Comparison of ENCODE assay signal across 20 cellular contexts in genomic region chr22:29330291-29330690, GRCh38. TPM values are rescaled to one million over a fixed set of nuclear protein-coding genes. Genes with fewer than 3 reads are reported as not detected.
DNase-seq lines count a peak whose midpoint lies in the region; ATAC-seq and TF ChIP-seq lines count a peak whose summit lies in the region.
"Had no signal": no experiment of that assay in that cellular context is flagged by ENCODE, and none has a peak within 500 bp of the region (broad histone marks: within the 10 kb centered on the region; RNA-seq: fewer than 3 reads in every experiment).

No MANE protein-coding gene starts in this region.

- in situ Hi-C loops in mammary epithelial cell (cut with MboI; ENCODE audit: low sequenced_read_pairs in 2 of 2): no loop called here

- H3K4ac ChIP-seq in mesenchymal stem cell (ENCODE audit: low read depth in 1 of 2, low read length in 2 of 2): peak overlapping the region in 1 of 2 experiments; percentile 70

- peak overlapping the region; percentile 57 for H4K8ac ChIP-seq in mesenchymal stem cell (ENCODE audit: low read length)

- H3K9me3 ChIP-seq in adrenal gland (replicated peaks in 1 of 3) (no peaks in the 10 kb centered on the region), mesenchymal stem cell (ENCODE audit: control insufficient read depth, low read length) (no peaks in the 10 kb centered on the region), psoas muscle (no peaks in the 10 kb centered on the region), mammary epithelial cell (replicated peaks; ENCODE audit: insufficient read depth, low read length) (no peaks in the 10 kb centered on the region), OCI-LY7 (ENCODE audit: low read length) (no peaks in the 10 kb centered on the region)
- H3K9me3 ChIP-seq: BE2C had no signal

- H3K36me3 ChIP-seq in adrenal gland (replicated peaks in 1 of 2) (peaks cover 0 to 72% of the 10 kb centered on the region in 2 donors), mesenchymal stem cell (ENCODE audit: control insufficient read depth in 1 of 2, insufficient read depth in 2 of 2, low read depth in 1 of 2, low read length in 2 of 2) (peaks cover 35 to 94% of the 10 kb centered on the region in 2 experiments), psoas muscle (ENCODE audit: insufficient read depth in 1 of 2, low read depth in 1 of 2) (peaks cover 5 to 64% of the 10 kb centered on the region in 2 donors), mammary epithelial cell (ENCODE audit: insufficient read depth, low read length) (peaks cover 1% of the 10 kb centered on the region), OCI-LY7 (ENCODE audit: insufficient read depth, low read length) (peaks cover 97% of the 10 kb centered on the region)

- dilution Hi-C loops in mammary epithelial cell (cut with HindIII; ENCODE audit: low sequenced_read_pairs): loop anchor here (5.0 kb wide), 1 partner anchor 37 kb away; no protein-coding TSS in a partner anchor

- H2AFZ ChIP-seq in mesenchymal stem cell (ENCODE audit: low read depth, low read length): no peak overlapping the region
- no peak overlapping the region for H2AFZ ChIP-seq in mammary epithelial cell (ENCODE audit: low read depth, low read length)
- no peak overlapping the region for H2AFZ ChIP-seq in OCI-LY7 (ENCODE audit: low read length)

- H4K20me1 ChIP-seq in mammary epithelial cell (ENCODE audit: insufficient read depth, low read length) (no peaks in the 10 kb centered on the region), OCI-LY7 (ENCODE audit: insufficient read depth, low read length) (no peaks in the 10 kb centered on the region)

- H3K18ac ChIP-seq in mesenchymal stem cell (ENCODE audit: low read depth in 1 of 2, low read length in 2 of 2): peak overlapping the region in 1 of 2 experiments; percentile 67

- ATAC-seq in psoas muscle: peak in 1 of 4 donors; percentile 2
- no peak for ATAC-seq in GM18868 (IDR thresholded peaks at IDR 0.05; ENCODE audit: unreplicated experiment)

- H2BK12ac ChIP-seq in mesenchymal stem cell (ENCODE audit: low read length in 2 of 2): peak overlapping the region in 1 of 2 experiments; percentile 46

- H2BK15ac ChIP-seq in mesenchymal stem cell (ENCODE audit: low read depth, poor library complexity, severe bottlenecking): no peak overlapping the region

- CTCF ChIA-PET in mammary epithelial cell (lab: Charles Lee; ENCODE audit: low non-redundant PET): interaction anchor here (0.6 kb wide), 1 partner anchor 17 kb away, joined by 11 read pairs; no protein-coding TSS in a partner anchor
- CTCF ChIA-PET in OCI-LY7 (lab: Charles Lee; ENCODE audit: unreplicated experiment): no interaction called here

- H2BK5ac ChIP-seq in mesenchymal stem cell (ENCODE audit: low read depth, low read length, poor library complexity, severe bottlenecking): no peak overlapping the region

- H3K79me2 ChIP-seq in mammary epithelial cell (ENCODE audit: insufficient read depth, low read length) (no peaks in the 10 kb centered on the region), OCI-LY7 (ENCODE audit: insufficient read depth, low read depth, low read length) (no peaks in the 10 kb centered on the region)

- peak overlapping the region in 1 of 2 experiments; percentile 63 for H3K14ac ChIP-seq in mesenchymal stem cell (ENCODE audit: low read length in 2 of 2)

- H2AK5ac ChIP-seq in mesenchymal stem cell (ENCODE audit: low read length, severe bottlenecking): no peak overlapping the region

- peaks cover 11 to 20% of the 10 kb centered on the region in 2 donors for H3K4me1 ChIP-seq in adrenal gland (replicated peaks in 1 of 2)
- peaks cover 37% of the 10 kb centered on the region for H3K4me1 ChIP-seq in mesenchymal stem cell (ENCODE audit: control insufficient read depth, insufficient read depth, low read depth, low read length)
- peaks cover 37% of the 10 kb centered on the region for H3K4me1 ChIP-seq in psoas muscle
- H3K4me1 ChIP-seq in mammary epithelial cell (ENCODE audit: insufficient read depth, low read length): no peaks in the 10 kb centered on the region
- no peaks in the 10 kb centered on the region for H3K4me1 ChIP-seq in OCI-LY7 (ENCODE audit: insufficient read depth, low read length, poor library complexity, severe bottlenecking)

- H3K27ac ChIP-seq in adrenal gland (peak overlapping the region in 4 of 5 donors; percentile 24 to 88 (median 66)), mesenchymal stem cell (ENCODE audit: low read length, poor library complexity, severe bottlenecking) (no peak overlapping the region), psoas muscle (peak overlapping the region; percentile 79), mammary epithelial cell (ENCODE audit: insufficient read depth, low read depth, low read length) (no peak overlapping the region), OCI-LY7 (ENCODE audit: low read depth, low read length, poor library complexity, severe bottlenecking) (no peak overlapping the region)
- H3K27ac ChIP-seq: KMS-11 had no signal

- DNase-seq in Daoy (ENCODE audit: low read depth): peak; percentile 1
- no peak for DNase-seq in adrenal gland
- DNase-seq in mesenchymal stem cell: no peak
- DNase-seq in psoas muscle: no peak
- DNase-seq in mammary epithelial cell: no peak
- no peak for DNase-seq in NCI-H2081 treated with DMSO at 0.1 percent for 48 hours (lab: John Stamatoyannopoulos, UW)
- no peak for DNase-seq in OCI-LY7 (ENCODE audit: low spot score)
- DNase-seq: CD4-positive, alpha-beta memory T cell; DMS153; GOT3; MV-4-11; NCI-H1417; NCI-H1930; NCI-H2171 treated with DMSO at 0.1 percent for 48 hours; NCI-H774; RPMI8226 had no signal

- H3K9ac ChIP-seq in mesenchymal stem cell (ENCODE audit: low read length) (no peak overlapping the region), mammary epithelial cell (ENCODE audit: insufficient read depth, low read length) (no peak overlapping the region)
- H3K9ac ChIP-seq: KMS-11 had no signal

- no peak overlapping the region for H2BK120ac ChIP-seq in mesenchymal stem cell (ENCODE audit: low read depth, low read length)

- H4K91ac ChIP-seq in mesenchymal stem cell (ENCODE audit: low read length): peak overlapping the region; percentile 57

- no peaks in the 10 kb centered on the region for H3K79me1 ChIP-seq in mesenchymal stem cell (replicated peaks; ENCODE audit: low read length, poor library complexity, severe bottlenecking)

- H3K27me3 ChIP-seq in adrenal gland (no peaks in the 10 kb centered on the region), mesenchymal stem cell (ENCODE audit: control insufficient read depth in 1 of 2, insufficient read depth in 1 of 2, low read length in 2 of 2) (no peaks in the 10 kb centered on the region), psoas muscle (ENCODE audit: insufficient read depth in 3 of 3, low read length in 2 of 3) (no peaks in the 10 kb centered on the region), mammary epithelial cell (ENCODE audit: insufficient read depth, low read length) (no peaks in the 10 kb centered on the region)
- H3K27me3 ChIP-seq: BE2C had no signal

- no peak for TF ChIP-seq POLR2A in adrenal gland (IDR thresholded peaks at IDR 0.05)

- H3K9me2 ChIP-seq in OCI-LY7 (ENCODE audit: insufficient read depth, low read length): no peaks in the 10 kb centered on the region

- 47 to 60% (median 52%) methylated on average over 3 to 19 of the region's 19 CpGs for WGBS in adrenal gland, 4 donors
- 91% methylated on average over 19 of the region's 19 CpGs for WGBS in mesenchymal stem cell
- 53 to 76% (median 59%) methylated on average over 19 of the region's 19 CpGs for WGBS in psoas muscle, 3 donors
- 92% methylated on average over 16 of the region's 19 CpGs for WGBS in mammary epithelial cell (ENCODE audit: low coverage, missing lambda C conversion rate)

- intact Hi-C loops in adrenal gland (cut with DNase I) (no loop called here), psoas muscle (cut with DNase I) (no loop called here), mammary epithelial cell (cut with micrococcal nuclease) (no loop called here), OCI-LY7 (cut with micrococcal nuclease; ENCODE audit: unreplicated experiment) (no loop called here)

- H3K4me3 ChIP-seq in adrenal gland (no peak overlapping the region), mesenchymal stem cell (ENCODE audit: insufficient read depth in 1 of 2, low read depth in 1 of 2, low read length in 2 of 2) (no peak overlapping the region), psoas muscle (no peak overlapping the region), mammary epithelial cell (replicated peaks in 1 of 3; ENCODE audit: insufficient read depth in 1 of 3, low read depth in 2 of 3, low read length in 3 of 3) (no peak overlapping the region), OCI-LY7 (ENCODE audit: low read depth, low read length, poor library complexity, severe bottlenecking) (no peak overlapping the region)

- no peak overlapping the region for H3K4me2 ChIP-seq in mesenchymal stem cell (ENCODE audit: low read length, poor library complexity, severe bottlenecking)
- H3K4me2 ChIP-seq in mammary epithelial cell (ENCODE audit: insufficient read depth, low read depth, low read length): no peak overlapping the region
- H3K4me2 ChIP-seq in OCI-LY7 (ENCODE audit: low read length): no peak overlapping the region
- H3K4me2 ChIP-seq: KMS-11 had no signal

- H3K23ac ChIP-seq in mesenchymal stem cell (ENCODE audit: low read length in 2 of 2): no peak overlapping the region

- POLR2A ChIA-PET in OCI-LY7 (lab: Charles Lee): no interaction called here

- TF ChIP-seq CTCF in adrenal gland (IDR thresholded peaks at IDR 0.05) (no peak), psoas muscle (IDR thresholded peaks at IDR 0.05) (no peak), mammary epithelial cell (conservative IDR thresholded peaks at IDR 0.05 in 1 of 2, IDR thresholded peaks at IDR 0.05 in 1 of 2; ENCODE audit: extremely low read depth in 1 of 2, insufficient read depth in 1 of 2, low read depth in 1 of 2, low read length in 2 of 2) (no peak), OCI-LY7 (conservative IDR thresholded peaks at IDR 0.05; ENCODE audit: low read length) (no peak)

- BruUV-seq in mammary epithelial cell (replicated peaks; lab: Mats Ljungman, UMichigan) (no TSS peak), OCI-LY7 (replicated peaks; lab: Mats Ljungman, UMichigan) (no TSS peak)

RNA-seq across cellular contexts. Expression of gene RASL10A, which starts 14.8 kb away (rescaled TPM):
- total RNA-seq in Daoy (2014; rRNA removed; shearing (Covaris generic)): 0.11 and 0.39 TPM in 2 replicates
- total RNA-seq in adrenal gland (1 to 10 TPM in 7 of 8 donors, under 1 TPM in 1; 0.54 to 3.7 (median 1.8) TPM), psoas muscle (1 to 10 TPM in 2 of 4 donors, under 1 TPM in 2; 0.61 to 1.2 (median 0.95) TPM), mammary epithelial cell (under 1 TPM in 1 of 2 donors, not detected in 1; 0.66 TPM), OCI-LY7 (2022) (23.3 and 23.7 TPM in 2 replicates)
- polyA plus RNA-seq in adrenal gland (10 to 100 TPM in 1 of 3 donors, 1 to 10 TPM in 1, under 1 TPM in 1; 0.51 to 14.4 (median 9.1) TPM), psoas muscle (1 to 10 TPM in 1 of 3 donors, under 1 TPM in 2; 0.32 to 3.3 (median 0.80) TPM), mammary epithelial cell (not detected)
- polyA plus RNA-seq in mesenchymal stem cell (2013, experiment 1 of 2): 0.06 TPM
- 0.04 TPM for polyA plus RNA-seq in mesenchymal stem cell (2013, experiment 2 of 2)
- not detected for polyA minus RNA-seq in mammary epithelial cell
- total RNA-seq in OCI-LY7 (2014; rRNA removed; shearing (Covaris generic)): 2.7 and 5.2 TPM in 2 replicates
- total RNA-seq: NCI-H460 had no signal
- polyA plus RNA-seq: CD4-positive, alpha-beta memory T cell had no signal

RNA-seq across cellular contexts. Expression of gene GAS2L1, which starts 23.8 kb away (rescaled TPM):
- 10.0 and 11.1 TPM in 2 replicates for total RNA-seq in Daoy (2014; rRNA removed; shearing (Covaris generic))
- total RNA-seq in adrenal gland: 10 to 100 TPM; 29.7 to 87.3 (median 55.6) TPM
- 10 to 100 TPM in 2 of 3 donors, 1 to 10 TPM in 1; 3.6 to 42.1 (median 33.1) TPM for polyA plus RNA-seq in adrenal gland
- 21.8 TPM for polyA plus RNA-seq in mesenchymal stem cell (2013, experiment 1 of 2)
- polyA plus RNA-seq in mesenchymal stem cell (2013, experiment 2 of 2): 22.6 TPM
- 1 to 10 TPM; 4.6 to 7.1 (median 5.7) TPM for total RNA-seq in psoas muscle
- 10 to 100 TPM in 1 of 3 donors, 1 to 10 TPM in 2; 5.0 to 19.8 (median 5.1) TPM for polyA plus RNA-seq in psoas muscle
- 10 to 100 TPM; 15.8 to 29.7 TPM for total RNA-seq in mammary epithelial cell
- 27.6 TPM for polyA plus RNA-seq in mammary epithelial cell
- 7.9 TPM for polyA minus RNA-seq in mammary epithelial cell
- total RNA-seq in OCI-LY7 (2014; rRNA removed; shearing (Covaris generic)): not detected in 2 replicates
- total RNA-seq in OCI-LY7 (2022): not detected in 2 replicates

RNA-seq across cellular contexts. Expression of gene AP1B1, which starts 58.1 kb away (rescaled TPM):
- 57.8 and 62.6 TPM in 2 replicates for total RNA-seq in Daoy (2014; rRNA removed; shearing (Covaris generic))
- total RNA-seq in adrenal gland (100 to 1,000 TPM; 100 to 190 (median 121) TPM), psoas muscle (10 to 100 TPM; 26.8 to 35.3 (median 31.1) TPM), mammary epithelial cell (10 to 100 TPM; 68.8 to 87.5 TPM), OCI-LY7 (2022) (156 and 162 TPM in 2 replicates)
- polyA plus RNA-seq in adrenal gland (10 to 100 TPM; 47.6 to 69.5 (median 55.8) TPM), psoas muscle (10 to 100 TPM; 17.5 to 32.4 (median 30.6) TPM), mammary epithelial cell (94.0 TPM)
- 36.9 TPM for polyA plus RNA-seq in mesenchymal stem cell (2013, experiment 1 of 2)
- polyA plus RNA-seq in mesenchymal stem cell (2013, experiment 2 of 2): 35.5 TPM
- 285 TPM for polyA minus RNA-seq in mammary epithelial cell
- total RNA-seq in OCI-LY7 (2014; rRNA removed; shearing (Covaris generic)): 84.6 and 111 TPM in 2 replicates

Comparison
In these comparisons a context has a peak if more than half of its experiments do, and no peak if none do; other contexts are left out.
1. H3K27ac ChIP-seq: peak in adrenal gland (4 of 5) and psoas muscle (single experiment); none in mesenchymal stem cell (single experiment), mammary epithelial cell (single experiment) and OCI-LY7 (single experiment).
2. RNA of gene GAS2L1, which starts 23.8 kb away (total RNA-seq): 29.7 to 87.3 TPM in adrenal gland, 15.8 to 29.7 TPM in mammary epithelial cell, 10.0 to 11.1 TPM in Daoy and 4.6 to 7.1 TPM in psoas muscle; not detected in OCI-LY7; every median in the first group is over 4 times any median in the second.